ENCODE assay signal across 24 cellular contexts in the genomic region with DNA sequence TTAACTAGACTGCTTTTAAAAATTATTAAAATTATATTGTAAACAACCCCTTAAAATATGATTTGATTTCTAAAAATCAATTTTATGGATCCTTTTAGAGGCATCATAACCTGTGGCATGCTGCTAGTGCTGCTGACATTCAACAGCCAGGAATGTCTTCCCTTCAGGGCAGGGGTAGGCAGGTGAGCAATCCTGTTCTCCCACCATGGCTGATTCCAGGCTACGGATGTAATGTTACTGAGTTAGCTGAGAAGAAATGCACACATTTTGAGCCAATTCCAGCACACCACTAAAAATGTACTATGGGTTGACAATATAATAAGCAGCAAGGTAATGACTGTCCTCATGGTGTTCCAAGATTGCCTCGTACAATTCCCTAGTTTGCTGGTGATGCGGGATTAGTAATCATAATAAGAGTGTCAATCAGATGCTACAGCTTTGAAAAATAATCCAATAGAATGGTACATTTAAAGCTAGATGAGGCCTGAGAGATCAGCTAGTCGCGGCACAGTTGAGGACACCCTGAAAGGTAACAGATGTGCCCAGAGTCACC.
"Had no signal": no experiment of that assay in that cellular context is flagged by ENCODE, and none has a peak within 500 bp of the region (broad histone marks: within the 10 kb centered on the region; RNA-seq: fewer than 3 reads in every experiment).

No MANE protein-coding gene starts in this region.

- H3K4me1 ChIP-seq: colonic mucosa, gastrocnemius medialis, upper lobe of left lung had no signal

- H3K4me3 ChIP-seq: cardiac muscle cell, colonic mucosa, gastrocnemius medialis, ovary, skin epidermis, thoracic aorta, upper lobe of left lung had no signal

- H3K27me3 ChIP-seq: cardiac muscle cell, colonic mucosa, gastrocnemius medialis, ovary, upper lobe of left lung had no signal

- DNase-seq: activated B cell treated with CpG ODN at 0.5 μM for 24 hours; activated CD4-positive, alpha-beta T cell treated with anti-CD3 and anti-CD28 coated beads, Interleukin-2, amount 50 U/mL, for 1 hour; activated CD8-positive, alpha-beta memory T cell treated with anti-CD3 and anti-CD28 coated beads, Interleukin-2, amount 10 ng/mL, durations not matched to agents 7 days and 5 days; activated CD8-positive, alpha-beta T cell treated with anti-CD3 and anti-CD28 coated beads, Interleukin-2, amount 10 ng/mL, durations not matched to agents 7 days and 5 days; activated T-cell treated with anti-CD3 and anti-CD28 coated beads, Interleukin-2, amount 50 U/mL, for 48 hours; anterior cingulate cortex; cerebellar nuclear complex; colonic mucosa; effector CD8-positive, alpha-beta T cell; gastrocnemius medialis; glutamatergic neuron; kidney; left colon; mammary epithelial cell; naive B cell; nephron progenitor cell; ovary; stimulated activated CD4-positive, alpha-beta T cell treated with anti-CD3 and anti-CD28 coated beads, Interleukin-4, amount 100 ng/mL, for 24 hours had no signal

- H3K36me3 ChIP-seq: cardiac muscle cell, colonic mucosa, gastrocnemius medialis, ovary, thoracic aorta, upper lobe of left lung had no signal

- ATAC-seq: activated CD8-positive, alpha-beta memory T cell treated with anti-CD3 and anti-CD28 coated beads, Interleukin-2, amount 10 ng/mL, durations not matched to agents 7 days and 5 days; activated CD8-positive, alpha-beta T cell treated with anti-CD3 and anti-CD28 coated beads, Interleukin-2, amount 10 ng/mL, durations not matched to agents 7 days and 5 days; gastrocnemius medialis; left colon; stimulated activated effector memory CD8-positive, alpha-beta T cell treated with anti-CD3 and anti-CD28 coated beads, Interleukin-12 subunit alpha, Interleukin-12 subunit beta, amount 100 ng/mL, for 72 hours had no signal

- H3K9me3 ChIP-seq: colonic mucosa, gastrocnemius medialis, ovary, thoracic aorta, upper lobe of left lung had no signal

- H3K27ac ChIP-seq: cardiac muscle cell, colonic mucosa, gastrocnemius medialis, ovary, skin epidermis, thoracic aorta, upper lobe of left lung had no signal

- FAIRE-seq: endometrium, kidney had no signal
